Comparison of ENCODE assay signal across 15 cellular contexts in genomic region chrX:25049347-25049746, GRCh38. TPM values are rescaled to one million over a fixed set of nuclear protein-coding genes. Genes with fewer than 3 reads are reported as not detected.
DNase-seq lines count a peak whose midpoint lies in the region.
"Had no signal": no experiment of that assay in that cellular context is flagged by ENCODE, and none has a peak within 500 bp of the region (broad histone marks: within the 10 kb centered on the region; RNA-seq: fewer than 3 reads in every experiment).

No MANE protein-coding gene starts in this region.

- DNase-seq in EH (ENCODE audit: low read depth), result peak; percentile 11
- DNase-seq in M059J (ENCODE audit: low read depth), result peak; percentile 36
- peak; percentile 35 for DNase-seq in astrocyte of the hippocampus (ENCODE audit: low read depth, low spot score)
- DNase-seq in kidney tubule cell (ENCODE audit: low spot score), result peak; percentile 55
- no peak for DNase-seq in T1000 (lab: John Stamatoyannopoulos, UW)
- DNase-seq in NK-92 (lab: John Stamatoyannopoulos, UW; ENCODE audit: unreplicated experiment), result no peak
- DNase-seq in ecto neural progenitor cell (ENCODE audit: low spot score), result no peak
- no peak for DNase-seq in DMS114 treated with DMSO at 0.1 percent for 48 hours (lab: John Stamatoyannopoulos, UW; ENCODE audit: unreplicated experiment)
- DNase-seq: activated CD4-positive, alpha-beta T cell treated with anti-CD3 and anti-CD28 coated beads, Interleukin-2, amount 50 U/mL, for 4 hours; CD8-positive, alpha-beta T cell; heart right ventricle; left ventricle myocardium inferior; nephron progenitor cell; right lobe of liver had no signal

RNA-seq across cellular contexts. Expression of gene ARX, which starts 33.6 kb away (rescaled TPM):
- not detected in 2 replicates for total RNA-seq in M059J (2014; rRNA removed; shearing (Covaris generic))
- total RNA-seq: activated T-helper 2 cell treated with anti-CD3 and anti-CD28 coated beads, Interferon-gamma antibody, Interleukin-2, Interleukin-4, amounts not matched to agents 10 μg/mL and 5 μg/mL and 100 μg/mL, durations not matched to agents 14 hours and 24 hours and 36 hours; CD8-positive, alpha-beta T cell; left ventricle myocardium inferior; right lobe of liver had no signal

Comparison
In these comparisons a context has a peak if more than half of its experiments do, and no peak if none do; other contexts are left out.
1. DNase-seq: peak in EH (single experiment), M059J (single experiment), astrocyte of the hippocampus (single experiment) and kidney tubule cell (single experiment); none in T1000 (single experiment), NK-92 (single experiment), ecto neural progenitor cell (single experiment) and DMS114 treated with DMSO at 0.1 percent for 48 hours (single experiment).